Comparison of ENCODE assay signal across 8 cellular contexts in genomic region chr1:175319112-175319911, GRCh38.
DNase-seq lines count a peak whose midpoint lies in the region; ATAC-seq, FAIRE-seq and TF ChIP-seq lines count a peak whose summit lies in the region.

No MANE protein-coding gene starts in this region.

- H3K27ac ChIP-seq in A549: no peak overlapping the region

- H3K4me3 Mint-ChIP-seq in activated CD8-positive, alpha-beta memory T cell treated with anti-CD3 and anti-CD28 coated beads, Interleukin-2, amount 10 ng/mL, durations not matched to agents 7 days and 5 days: no peak overlapping the region

- DNase-seq in A549 (ENCODE audit: low read depth in 1 of 2, low spot score in 1 of 2): peak; percentile 59 to 71
- DNase-seq in NOMO-1 (lab: John Stamatoyannopoulos, UW; ENCODE audit: unreplicated experiment in 2 of 2): peak; percentile 53 to 67
- DNase-seq in activated CD8-positive, alpha-beta memory T cell treated with anti-CD3 and anti-CD28 coated beads, Interleukin-2, amount 10 ng/mL, durations not matched to agents 7 days and 5 days: peak; percentile 78
- peak; percentile 79 for DNase-seq in epithelial cell of esophagus (ENCODE audit: low read depth)
- peak; percentile 45 for DNase-seq in myocyte (ENCODE audit: low read depth)
- peak; percentile 29 to 45 for DNase-seq in stimulated activated CD8-positive, alpha-beta memory T cell treated with anti-CD3 and anti-CD28 coated beads, Interleukin-4, amount 100 ng/mL, for 4 hours (ENCODE audit: low read depth in 2 of 2, low spot score in 1 of 2)

- FAIRE-seq in A549 (lab: Jason Lieb, UNC): peak; percentile 36

- no peak overlapping the region for H3K4me2 ChIP-seq in A549

- H3K4me3 ChIP-seq in A549 (no peak overlapping the region), epithelial cell of esophagus (ENCODE audit: low read length) (no peak overlapping the region)

- TF ChIP-seq RAD21 in A549 (conservative IDR thresholded peaks at IDR 0.05 in 1 of 2, IDR thresholded peaks at IDR 0.05 in 1 of 2): peak; percentile 66 to 76

- H3K4me1 Mint-ChIP-seq in activated CD8-positive, alpha-beta memory T cell treated with anti-CD3 and anti-CD28 coated beads, Interleukin-2, amount 10 ng/mL, durations not matched to agents 7 days and 5 days: peaks cover 6% of the 10 kb centered on the region

- CTCF ChIA-PET in A549 (lab: Yijun Ruan, JAX): interaction anchor here (0.7 to 7.9 kb wide), 18 partner anchors 8 to 435 kb away, joined by 3 to 100 read pairs (median 3); no protein-coding TSS in a partner anchor
- CTCF ChIA-PET in activated CD8-positive, alpha-beta memory T cell treated with anti-CD3 and anti-CD28 coated beads, Interleukin-2, amount 10 ng/mL, durations not matched to agents 7 days and 5 days (lab: Charles Lee): interaction anchor here (0.7 to 8.9 kb wide), 25 partner anchors 9 to 290 kb away, joined by 3 to 269 read pairs (median 5); no protein-coding TSS in a partner anchor

- TF ChIP-seq CTCF in A549 (IDR thresholded peaks at IDR 0.05) (peak; percentile 75), epithelial cell of esophagus (IDR thresholded peaks at IDR 0.05; ENCODE audit: insufficient read depth, low read depth, low read length, missing control alignments) (peak; percentile 96)

- POLR2A ChIA-PET in A549 (lab: Yijun Ruan, JAX): no interaction called here

- no peaks in the 10 kb centered on the region for H3K9me3 Mint-ChIP-seq in activated CD8-positive, alpha-beta memory T cell treated with anti-CD3 and anti-CD28 coated beads, Interleukin-2, amount 10 ng/mL, durations not matched to agents 7 days and 5 days (ENCODE audit: low read depth)

- no peak overlapping the region for H3K27ac Mint-ChIP-seq in activated CD8-positive, alpha-beta memory T cell treated with anti-CD3 and anti-CD28 coated beads, Interleukin-2, amount 10 ng/mL, durations not matched to agents 7 days and 5 days

- no peak for TF ChIP-seq POLR2A in A549 (IDR thresholded peaks at IDR 0.05; ENCODE audit: low read length)

- no peaks in the 10 kb centered on the region for H3K36me3 Mint-ChIP-seq in activated CD8-positive, alpha-beta memory T cell treated with anti-CD3 and anti-CD28 coated beads, Interleukin-2, amount 10 ng/mL, durations not matched to agents 7 days and 5 days

- H3K4me1 ChIP-seq in A549: no peaks in the 10 kb centered on the region

- peaks cover 8% of the 10 kb centered on the region for H3K27me3 Mint-ChIP-seq in activated CD8-positive, alpha-beta memory T cell treated with anti-CD3 and anti-CD28 coated beads, Interleukin-2, amount 10 ng/mL, durations not matched to agents 7 days and 5 days

- ATAC-seq in A549: peak; percentile 89 to 98
- ATAC-seq in GM18502 (IDR thresholded peaks at IDR 0.05; ENCODE audit: poor library complexity, unreplicated experiment): peak; percentile 82
- peak; percentile 84 for ATAC-seq in HG03439 (IDR thresholded peaks at IDR 0.05; ENCODE audit: unreplicated experiment)
- ATAC-seq in activated CD8-positive, alpha-beta memory T cell treated with anti-CD3 and anti-CD28 coated beads, Interleukin-2, amount 10 ng/mL, durations not matched to agents 7 days and 5 days: peak; percentile 93

- WGBS in A549 (ENCODE audit: missing lambda C conversion rate): 16% methylated on average over 6 of the region's 6 CpGs

- H3K9me3 ChIP-seq in A549: no peaks in the 10 kb centered on the region

- TF ChIP-seq EP300 in A549 (IDR thresholded peaks at IDR 0.05): no peak

TF ChIP-seq in A549, 52 proteins besides CTCF, POLR2A, EP300 and RAD21:
- TF ChIP-seq SMC3 (IDR thresholded peaks at IDR 0.05) (peak; percentile 82), POLR2AphosphoS2 (conservative IDR thresholded peaks at IDR 0.05; ENCODE audit: low read length) (no peak), JUN (IDR thresholded peaks at IDR 0.05) (no peak), BCL3 (IDR thresholded peaks at IDR 0.05) (no peak)
TF ChIP-seq in A549: peak in this region for 1.
